ENCODE assay signal across 1 cellular context in genomic region chr13:54884645-54885044, GRCh38.
TF ChIP-seq lines count a peak whose summit lies in the region.

No MANE protein-coding gene starts in this region.

TF ChIP-seq in GM23338, 12 proteins besides CTCF, POLR2A, EP300 and RAD21 (continued from another document):
- TF ChIP-seq, protein P1, sequence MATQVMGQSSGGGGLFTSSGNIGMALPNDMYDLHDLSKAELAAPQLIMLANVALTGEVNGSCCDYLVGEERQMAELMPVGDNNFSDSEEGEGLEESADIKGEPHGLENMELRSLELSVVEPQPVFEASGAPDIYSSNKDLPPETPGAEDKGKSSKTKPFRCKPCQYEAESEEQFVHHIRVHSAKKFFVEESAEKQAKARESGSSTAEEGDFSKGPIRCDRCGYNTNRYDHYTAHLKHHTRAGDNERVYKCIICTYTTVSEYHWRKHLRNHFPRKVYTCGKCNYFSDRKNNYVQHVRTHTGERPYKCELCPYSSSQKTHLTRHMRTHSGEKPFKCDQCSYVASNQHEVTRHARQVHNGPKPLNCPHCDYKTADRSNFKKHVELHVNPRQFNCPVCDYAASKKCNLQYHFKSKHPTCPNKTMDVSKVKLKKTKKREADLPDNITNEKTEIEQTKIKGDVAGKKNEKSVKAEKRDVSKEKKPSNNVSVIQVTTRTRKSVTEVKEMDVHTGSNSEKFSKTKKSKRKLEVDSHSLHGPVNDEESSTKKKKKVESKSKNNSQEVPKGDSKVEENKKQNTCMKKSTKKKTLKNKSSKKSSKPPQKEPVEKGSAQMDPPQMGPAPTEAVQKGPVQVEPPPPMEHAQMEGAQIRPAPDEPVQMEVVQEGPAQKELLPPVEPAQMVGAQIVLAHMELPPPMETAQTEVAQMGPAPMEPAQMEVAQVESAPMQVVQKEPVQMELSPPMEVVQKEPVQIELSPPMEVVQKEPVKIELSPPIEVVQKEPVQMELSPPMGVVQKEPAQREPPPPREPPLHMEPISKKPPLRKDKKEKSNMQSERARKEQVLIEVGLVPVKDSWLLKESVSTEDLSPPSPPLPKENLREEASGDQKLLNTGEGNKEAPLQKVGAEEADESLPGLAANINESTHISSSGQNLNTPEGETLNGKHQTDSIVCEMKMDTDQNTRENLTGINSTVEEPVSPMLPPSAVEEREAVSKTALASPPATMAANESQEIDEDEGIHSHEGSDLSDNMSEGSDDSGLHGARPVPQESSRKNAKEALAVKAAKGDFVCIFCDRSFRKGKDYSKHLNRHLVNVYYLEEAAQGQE (IDR thresholded peaks at IDR 0.05; ENCODE audit: unreplicated experiment), result no peak
- no peak for TF ChIP-seq CREB1 (CRISPR knock-in tag; IDR thresholded peaks at IDR 0.05; ENCODE audit: low read depth)
- no peak for TF ChIP-seq ZNF462 (CRISPR knock-in tag; IDR thresholded peaks at IDR 0.05)
- TF ChIP-seq STAT1 (IDR thresholded peaks at IDR 0.05; ENCODE audit: unreplicated experiment), result no peak
- no peak for TF ChIP-seq EZH2 (IDR thresholded peaks at IDR 0.05; ENCODE audit: low read depth, unreplicated experiment)
- no peak for TF ChIP-seq ZNF114 (CRISPR knock-in tag; IDR thresholded peaks at IDR 0.05)
- no peak for TF ChIP-seq ETS1 (IDR thresholded peaks at IDR 0.05)
- no peak for TF ChIP-seq EZH2phosphoT487 (IDR thresholded peaks at IDR 0.05; ENCODE audit: unreplicated experiment)
- TF ChIP-seq POLR2AphosphoS5 (IDR thresholded peaks at IDR 0.05; ENCODE audit: low read depth), result no peak
- no peak for TF ChIP-seq ZNF331 (CRISPR knock-in tag; IDR thresholded peaks at IDR 0.05; ENCODE audit: low read depth)
- TF ChIP-seq NANOG (IDR thresholded peaks at IDR 0.05; ENCODE audit: borderline replicate concordance), result no peak
TF ChIP-seq in GM23338: peak in this region for 0.
